ENCODE assay signal across 8 cellular contexts in genomic region chr11:73236879-73237278, GRCh38. TPM values are rescaled to one million over a fixed set of nuclear protein-coding genes. Genes with fewer than 3 reads are reported as not detected.
A peak's percentile ranks its signal among the peaks of the same experiment; 100 is the strongest.
DNase-seq lines count a peak whose midpoint lies in the region; ATAC-seq, FAIRE-seq and TF ChIP-seq lines count a peak whose summit lies in the region.

No MANE protein-coding gene starts in this region.

- H3K36me3 Mint-ChIP-seq in activated naive CD4-positive, alpha-beta T cell treated with anti-CD3 and anti-CD28 coated beads for 36 hours (ENCODE audit: low read depth): no peaks in the 10 kb centered on the region

- H3K27ac ChIP-seq in mammary epithelial cell (ENCODE audit: insufficient read depth, low read depth, low read length) (no peak overlapping the region), HepG2 (ENCODE audit: extremely low read length, insufficient read depth, low read length) (no peak overlapping the region)

- H2AFZ ChIP-seq in mammary epithelial cell (ENCODE audit: low read depth, low read length) (no peak overlapping the region), HepG2 (ENCODE audit: low read length) (no peak overlapping the region)

- peak; percentile 12 for FAIRE-seq in HepG2 (lab: Jason Lieb, UNC)

- intact Hi-C loops in activated naive CD4-positive, alpha-beta T cell treated with anti-CD3 and anti-CD28 coated beads for 36 hours (cut with micrococcal nuclease): loop anchor here (1.0 kb wide), 1 partner anchor 52 kb away; no protein-coding TSS in a partner anchor
- intact Hi-C loops in mammary epithelial cell (cut with micrococcal nuclease): loop anchor here (1.0 to 2.0 kb wide), 4 partner anchors 17 to 406 kb away; no protein-coding TSS in a partner anchor
- intact Hi-C loops in HepG2 (cut with micrococcal nuclease; ENCODE audit: unreplicated experiment): no loop called here

- H3K79me2 ChIP-seq in mammary epithelial cell (ENCODE audit: insufficient read depth, low read length) (peaks cover 3% of the 10 kb centered on the region), HepG2 (ENCODE audit: insufficient read depth, low read length) (no peaks in the 10 kb centered on the region)

- peak; percentile 70 for DNase-seq in activated naive CD4-positive, alpha-beta T cell treated with anti-CD3 and anti-CD28 coated beads for 36 hours
- DNase-seq in activated naive CD4-positive, alpha-beta T cell treated with anti-CD3 and anti-CD28 coated beads, Interleukin-2, amount 50 U/mL, for 16 hours: no peak
- peak; percentile 57 for DNase-seq in NCI-H69 (lab: John Stamatoyannopoulos, UW)
- DNase-seq in mammary epithelial cell: peak; percentile 48
- DNase-seq in HepG2 (ENCODE audit: low spot score): peak; percentile 57
- DNase-seq in NCI-H1105 treated with DMSO at 0.1 percent for 48 hours (lab: John Stamatoyannopoulos, UW): no peak
- DNase-seq in NCI-H146 (lab: John Stamatoyannopoulos, UW): no peak

- ATAC-seq in HepG2 (peak; percentile 59), GM19452 (IDR thresholded peaks at IDR 0.05; ENCODE audit: unreplicated experiment) (no peak)

- POLR2A ChIA-PET in HepG2 (lab: Yijun Ruan, JAX): interaction anchor here (1.4 kb wide), 1 partner anchor 21 kb away, joined by 4 read pairs; no protein-coding TSS in a partner anchor

- peak; percentile 83 to 85 for TF ChIP-seq CTCF in mammary epithelial cell (conservative IDR thresholded peaks at IDR 0.05 in 1 of 2, IDR thresholded peaks at IDR 0.05 in 1 of 2; ENCODE audit: extremely low read depth in 1 of 2, insufficient read depth in 1 of 2, low read depth in 1 of 2, low read length in 2 of 2)
- TF ChIP-seq CTCF in HepG2 (CRISPR knock-in tag; IDR thresholded peaks at IDR 0.05): peak; percentile 79

- whole genome bisulfite sequencing in mammary epithelial cell (ENCODE audit: low coverage, missing lambda C conversion rate): 50% methylated on average over 4 of the region's 5 CpGs
- 25% methylated on average over 5 of the region's 5 CpGs for WGBS in HepG2 (ENCODE audit: low lambda C conversion rate)

- H3K9me3 ChIP-seq in mammary epithelial cell (replicated peaks; ENCODE audit: insufficient read depth, low read length): no peaks in the 10 kb centered on the region
- H3K9me3 ChIP-seq in HepG2 (ENCODE audit: low read length): no peaks in the 10 kb centered on the region

- H3K27me3 ChIP-seq in mammary epithelial cell (ENCODE audit: insufficient read depth, low read length) (no peaks in the 10 kb centered on the region), HepG2 (ENCODE audit: control insufficient read depth in 1 of 2, insufficient read depth in 2 of 2, low read length in 2 of 2) (no peaks in the 10 kb centered on the region)

- dilution Hi-C loops in mammary epithelial cell (cut with HindIII; ENCODE audit: low sequenced_read_pairs): loop anchor here (5.0 kb wide), 1 partner anchor 60 kb away; no protein-coding TSS in a partner anchor

- TF ChIP-seq RAD21 in HepG2 (CRISPR knock-in tag; IDR thresholded peaks at IDR 0.05): no peak

- in situ Hi-C loops in mammary epithelial cell (cut with MboI; ENCODE audit: low sequenced_read_pairs in 2 of 2) (loop anchor here in 1 of 2 donors (5.0 kb wide), 1 partner anchor 50 kb away; no protein-coding TSS in a partner anchor), HepG2 (cut with HindIII; ENCODE audit: extremely low pct_ligation_motif_present, low pct_unique_long_range_greater_than_20kb) (loop anchor here (5.0 kb wide), 1 partner anchor 50 kb away; no protein-coding TSS in a partner anchor)

- TF ChIP-seq POLR2A in HepG2 (IDR thresholded peaks at IDR 0.05; ENCODE audit: insufficient read depth in 1 of 2, low read depth in 2 of 2, low read length in 2 of 2): no peak

- H3K4me3 ChIP-seq in mammary epithelial cell (replicated peaks in 1 of 3; ENCODE audit: insufficient read depth in 1 of 3, low read depth in 2 of 3, low read length in 3 of 3) (no peak overlapping the region), HepG2 (replicated peaks in 1 of 3; ENCODE audit: insufficient read depth in 1 of 3, low read depth in 2 of 3, low read length in 3 of 3) (no peak overlapping the region)

- CTCF ChIA-PET in activated naive CD4-positive, alpha-beta T cell treated with anti-CD3 and anti-CD28 coated beads for 36 hours (lab: Charles Lee): interaction anchor here (0.7 to 2.1 kb wide), 9 partner anchors 10 to 59 kb away, joined by 3 to 9 read pairs (median 4); no protein-coding TSS in a partner anchor
- CTCF ChIA-PET in mammary epithelial cell (lab: Charles Lee; ENCODE audit: low non-redundant PET) (interaction anchor here (0.6 to 2.1 kb wide), 3 partner anchors 47 to 59 kb away, joined by 3 to 18 read pairs (median 3); no protein-coding TSS in a partner anchor), HepG2 (lab: Yijun Ruan, JAX; ENCODE audit: low intra/inter-chr PET ratio, low total read pairs) (interaction anchor here (0.7 to 1.3 kb wide), 2 partner anchors 51 to 53 kb away, joined by 3 to 6 read pairs; no protein-coding TSS in a partner anchor)

- H4K20me1 ChIP-seq in mammary epithelial cell (ENCODE audit: insufficient read depth, low read length) (no peaks in the 10 kb centered on the region), HepG2 (ENCODE audit: insufficient read depth, low read length) (no peaks in the 10 kb centered on the region)

- H3K9ac ChIP-seq in mammary epithelial cell (ENCODE audit: insufficient read depth, low read length) (no peak overlapping the region), HepG2 (ENCODE audit: insufficient read depth, low read depth, low read length) (no peak overlapping the region)

- H3K36me3 ChIP-seq in mammary epithelial cell (ENCODE audit: insufficient read depth, low read length): peaks cover 3% of the 10 kb centered on the region
- no peaks in the 10 kb centered on the region for H3K36me3 ChIP-seq in HepG2 (replicated peaks in 1 of 2; ENCODE audit: control insufficient read depth in 1 of 2, insufficient read depth in 2 of 2, low read length in 2 of 2)

- H3K4me1 Mint-ChIP-seq in activated naive CD4-positive, alpha-beta T cell treated with anti-CD3 and anti-CD28 coated beads for 36 hours (ENCODE audit: low read depth): no peaks in the 10 kb centered on the region

- BruUV-seq in mammary epithelial cell (replicated peaks; lab: Mats Ljungman, UMichigan) (no TSS peak), HepG2 (replicated peaks; lab: Mats Ljungman, UMichigan) (no TSS peak)

- peaks cover 43% of the 10 kb centered on the region for H3K4me1 ChIP-seq in mammary epithelial cell (ENCODE audit: insufficient read depth, low read length)
- H3K4me1 ChIP-seq in HepG2 (ENCODE audit: insufficient read depth, low read length): peaks cover 45% of the 10 kb centered on the region

- no peak overlapping the region for H3K4me2 ChIP-seq in mammary epithelial cell (ENCODE audit: insufficient read depth, low read depth, low read length)
- no peak overlapping the region for H3K4me2 ChIP-seq in HepG2 (ENCODE audit: low read depth, low read length)

- no peak overlapping the region for H3K4me3 Mint-ChIP-seq in activated naive CD4-positive, alpha-beta T cell treated with anti-CD3 and anti-CD28 coated beads for 36 hours

- H3K27ac Mint-ChIP-seq in activated naive CD4-positive, alpha-beta T cell treated with anti-CD3 and anti-CD28 coated beads for 36 hours: no peak overlapping the region

- TF ChIP-seq EP300 in HepG2 (IDR thresholded peaks at IDR 0.05; ENCODE audit: low read depth in 2 of 2, low read length in 2 of 2): no peak
- no peak for TF ChIP-seq EP300 in HepG2 (CRISPR knock-in tag; IDR thresholded peaks at IDR 0.05; ENCODE audit: borderline replicate concordance)

- no peaks in the 10 kb centered on the region for H3K27me3 Mint-ChIP-seq in activated naive CD4-positive, alpha-beta T cell treated with anti-CD3 and anti-CD28 coated beads for 36 hours (ENCODE audit: low read depth)

- no peaks in the 10 kb centered on the region for H3K9me3 Mint-ChIP-seq in activated naive CD4-positive, alpha-beta T cell treated with anti-CD3 and anti-CD28 coated beads for 36 hours

RNA-seq across cellular contexts. Expression of gene P2RY2, which starts 18.8 kb away (rescaled TPM):
- total RNA-seq in activated naive CD4-positive, alpha-beta T cell treated with anti-CD3 and anti-CD28 coated beads for 36 hours: not detected
- total RNA-seq in mammary epithelial cell (10 to 100 TPM in 1 of 2 donors, 1 to 10 TPM in 1; 7.8 to 21.6 TPM), HepG2 (2016; rRNA removed; fragmentation: Illumina TruSeq; extraction: Trizol) (3.0 and 3.1 TPM in 2 replicates)
- polyA plus RNA-seq in mammary epithelial cell (27.6 TPM), HepG2 (2011; rRNA removed) (0.95 and 1.6 TPM in 2 replicates)
- 31.5 TPM for polyA minus RNA-seq in mammary epithelial cell
- 0.71 and 0.91 TPM in 2 replicates for total RNA-seq in HepG2 (2016; cell fraction: cytosol; rRNA removed; fragmentation: Illumina TruSeq; extraction: Trizol; ENCODE audit: low read depth)
- 2.6 and 3.4 TPM in 2 replicates for total RNA-seq in HepG2 (2016; cell fraction: insoluble cytoplasmic fraction; rRNA removed; fragmentation: Illumina TruSeq; extraction: Trizol)
- 2.5 and 3.7 TPM in 2 replicates for total RNA-seq in HepG2 (2016; cell fraction: membrane; rRNA removed; fragmentation: Illumina TruSeq; extraction: Trizol)
- total RNA-seq in HepG2 (2016; cell fraction: nucleus; rRNA removed; fragmentation: Illumina TruSeq; extraction: Trizol): 2.9 and 3.2 TPM in 2 replicates
- 1.0 and 1.1 TPM in 2 replicates for polyA plus RNA-seq in HepG2 (2011; cell fraction: cytosol; rRNA removed)
- 1.6 TPM in 2 replicates for polyA plus RNA-seq in HepG2 (2011; cell fraction: nucleus; rRNA removed)
- 0.24 and 0.47 TPM in 2 replicates for polyA plus RNA-seq in HepG2 (2012)
- 0.67 and 1.3 TPM in 2 replicates for polyA plus RNA-seq in HepG2 (2016; cell fraction: cytosol; fragmentation: Illumina TruSeq; extraction: Trizol; ENCODE audit: low read depth)
- 2.5 and 3.0 TPM in 2 replicates for polyA plus RNA-seq in HepG2 (2016; cell fraction: insoluble cytoplasmic fraction; fragmentation: Illumina TruSeq; extraction: Trizol; ENCODE audit: low read depth)
- 2.0 and 2.3 TPM in 2 replicates for polyA plus RNA-seq in HepG2 (2016; cell fraction: membrane; fragmentation: Illumina TruSeq; extraction: Trizol; ENCODE audit: low read depth)
- polyA plus RNA-seq in HepG2 (2016; cell fraction: nucleus; fragmentation: Illumina TruSeq; extraction: Trizol; ENCODE audit: insufficient read depth, low read depth): 2.1 and 3.2 TPM in 2 replicates
- 1.4 and 2.5 TPM in 2 replicates for polyA minus RNA-seq in HepG2 (2011; rRNA and poly(A)+ RNA removed; ENCODE audit: low replicate concordance)
- polyA minus RNA-seq in HepG2 (2011; cell fraction: cytosol; rRNA and poly(A)+ RNA removed): 0.49 and 1.5 TPM in 2 replicates
- polyA minus RNA-seq in HepG2 (2011; cell fraction: nucleus; rRNA and poly(A)+ RNA removed): 0.77 and 1.1 TPM in 2 replicates

RNA-seq across cellular contexts. Expression of gene P2RY6, which starts 35.3 kb away (rescaled TPM):
- not detected for total RNA-seq in activated naive CD4-positive, alpha-beta T cell treated with anti-CD3 and anti-CD28 coated beads for 36 hours
- total RNA-seq in mammary epithelial cell (under 1 TPM; under 0.01 to 0.28 TPM), HepG2 (2016; rRNA removed; fragmentation: Illumina TruSeq; extraction: Trizol) (0.11 and 0.29 TPM in 2 replicates)
- polyA plus RNA-seq in mammary epithelial cell (0.46 TPM), HepG2 (2011; rRNA removed) (0.09 and 0.29 TPM in 2 replicates)
- not detected for polyA minus RNA-seq in mammary epithelial cell
- total RNA-seq in HepG2 (2016; cell fraction: cytosol; rRNA removed; fragmentation: Illumina TruSeq; extraction: Trizol; ENCODE audit: low read depth): 0.10 TPM in 1 of 2 replicates, not detected in the other
- 0.13 and 0.27 TPM in 2 replicates for total RNA-seq in HepG2 (2016; cell fraction: insoluble cytoplasmic fraction; rRNA removed; fragmentation: Illumina TruSeq; extraction: Trizol)
- total RNA-seq in HepG2 (2016; cell fraction: membrane; rRNA removed; fragmentation: Illumina TruSeq; extraction: Trizol): not detected in 2 replicates
- total RNA-seq in HepG2 (2016; cell fraction: nucleus; rRNA removed; fragmentation: Illumina TruSeq; extraction: Trizol): not detected in 2 replicates
- polyA plus RNA-seq in HepG2 (2011; cell fraction: cytosol; rRNA removed): 0.10 and 0.12 TPM in 2 replicates
- polyA plus RNA-seq in HepG2 (2011; cell fraction: nucleus; rRNA removed): 0.05 and 0.35 TPM in 2 replicates
- polyA plus RNA-seq in HepG2 (2012): 0.24 TPM in 1 of 2 replicates, not detected in the other
- 0.05 and 0.06 TPM in 2 replicates for polyA plus RNA-seq in HepG2 (2016; cell fraction: cytosol; fragmentation: Illumina TruSeq; extraction: Trizol; ENCODE audit: low read depth)
- 0.10 and 0.20 TPM in 2 replicates for polyA plus RNA-seq in HepG2 (2016; cell fraction: insoluble cytoplasmic fraction; fragmentation: Illumina TruSeq; extraction: Trizol; ENCODE audit: low read depth)
- 0.10 and 0.17 TPM in 2 replicates for polyA plus RNA-seq in HepG2 (2016; cell fraction: membrane; fragmentation: Illumina TruSeq; extraction: Trizol; ENCODE audit: low read depth)
- 0.36 and 0.41 TPM in 2 replicates for polyA plus RNA-seq in HepG2 (2016; cell fraction: nucleus; fragmentation: Illumina TruSeq; extraction: Trizol; ENCODE audit: insufficient read depth, low read depth)
- 0.40 and 1.7 TPM in 2 replicates for polyA minus RNA-seq in HepG2 (2011; rRNA and poly(A)+ RNA removed; ENCODE audit: low replicate concordance)
- not detected in 2 replicates for polyA minus RNA-seq in HepG2 (2011; cell fraction: cytosol; rRNA and poly(A)+ RNA removed)
- polyA minus RNA-seq in HepG2 (2011; cell fraction: nucleus; rRNA and poly(A)+ RNA removed): 0.12 and 0.26 TPM in 2 replicates

Comparison
In these comparisons a context has a peak if more than half of its experiments do, and no peak if none do; other contexts are left out.
1. DNase-seq: peak in activated naive CD4-positive, alpha-beta T cell treated with anti-CD3 and anti-CD28 coated beads for 36 hours (single experiment), NCI-H69 (single experiment), mammary epithelial cell (single experiment) and HepG2 (single experiment); none in activated naive CD4-positive, alpha-beta T cell treated with anti-CD3 and anti-CD28 coated beads, Interleukin-2, amount 50 U/mL, for 16 hours (single experiment), NCI-H1105 treated with DMSO at 0.1 percent for 48 hours (single experiment) and NCI-H146 (single experiment).